ENCODE assay signal across 9 cellular contexts in genomic region chrX:136708348-136708747, GRCh38.
A peak's percentile ranks its signal among the peaks of the same experiment; 100 is the strongest.
DNase-seq lines count a peak whose midpoint lies in the region; ATAC-seq and TF ChIP-seq lines count a peak whose summit lies in the region.
"Had no signal": no experiment of that assay in that cellular context is flagged by ENCODE, and none has a peak within 500 bp of the region (broad histone marks: within the 10 kb centered on the region; RNA-seq: fewer than 3 reads in every experiment).

No MANE protein-coding gene starts in this region.

- H3K4me2 ChIP-seq in MM.1S (ENCODE audit: low read depth, low read length), result no peak overlapping the region

- H3K9ac ChIP-seq in MM.1S (ENCODE audit: low read length), result no peak overlapping the region

- H3K4me3 Mint-ChIP-seq in effector memory CD8-positive, alpha-beta T cell, result no peak overlapping the region

- peak; percentile 42 for TF ChIP-seq CTCF in cardiac muscle cell (IDR thresholded peaks at IDR 0.05; ENCODE audit: low read depth, low read length)
- TF ChIP-seq CTCF in MM.1S (IDR thresholded peaks at IDR 0.05; ENCODE audit: low read length), result peak; percentile 53
- TF ChIP-seq CTCF in upper lobe of left lung (IDR thresholded peaks at IDR 0.05), result peak in 4 of 6 experiments; percentile 20 to 38 (median 26)
- peak in 1 of 4 experiments; percentile 6 for TF ChIP-seq CTCF in uterus (IDR thresholded peaks at IDR 0.05)
- no peak for TF ChIP-seq CTCF in omental fat pad (IDR thresholded peaks at IDR 0.05)

- H3F3A ChIP-seq in MM.1S (ENCODE audit: insufficient read depth, low read length), result no peaks in the 10 kb centered on the region; the same call in 1 of the 2 replicates

- 58% methylated on average over 1 of the region's 1 CpG for WGBS in right cardiac atrium
- 44 to 67% methylated on average over 1 of the region's 1 CpG for WGBS in upper lobe of left lung, 2 donors

- no peak for TF ChIP-seq EP300 in upper lobe of left lung (IDR thresholded peaks at IDR 0.05)

- H3K9me3 ChIP-seq in cardiac muscle cell (ENCODE audit: low read depth) (no peaks in the 10 kb centered on the region), right cardiac atrium (ENCODE audit: control insufficient read depth, low read length) (no peaks in the 10 kb centered on the region), MM.1S (replicated peaks; ENCODE audit: insufficient read depth, low read length) (no peaks in the 10 kb centered on the region), upper lobe of left lung (no peaks in the 10 kb centered on the region), uterus (no peaks in the 10 kb centered on the region)

- peaks cover 0 to 8% of the 10 kb centered on the region in 2 donors for H3K4me1 Mint-ChIP-seq in effector memory CD8-positive, alpha-beta T cell (ENCODE audit: low read depth in 2 of 2)

- H3K4me3 ChIP-seq in cardiac muscle cell, result no peak overlapping the region
- H3K4me3 ChIP-seq in right cardiac atrium (ENCODE audit: low read length), result no peak overlapping the region
- no peak overlapping the region for H3K4me3 ChIP-seq in MM.1S (ENCODE audit: low read length)
- no peak overlapping the region for H3K4me3 ChIP-seq in upper lobe of left lung
- H3K4me3 ChIP-seq in uterus, result no peak overlapping the region

- H3K27ac ChIP-seq in cardiac muscle cell (no peak overlapping the region), right cardiac atrium (ENCODE audit: low read length) (no peak overlapping the region), MM.1S (ENCODE audit: low read length) (no peak overlapping the region), upper lobe of left lung (no peak overlapping the region), uterus (no peak overlapping the region)

- TF ChIP-seq POLR2A in upper lobe of left lung (IDR thresholded peaks at IDR 0.05), result no peak
- TF ChIP-seq POLR2A in uterus (IDR thresholded peaks at IDR 0.05), result no peak

- H3K27me3 Mint-ChIP-seq in effector memory CD8-positive, alpha-beta T cell, result no peaks in the 10 kb centered on the region

- no peak overlapping the region for H2AFZ ChIP-seq in MM.1S (ENCODE audit: low read length)

- no peaks in the 10 kb centered on the region for H3K9me3 Mint-ChIP-seq in effector memory CD8-positive, alpha-beta T cell

- H3K36me3 ChIP-seq in cardiac muscle cell (no peaks in the 10 kb centered on the region), MM.1S (replicated peaks; ENCODE audit: insufficient read depth, low read length) (no peaks in the 10 kb centered on the region), upper lobe of left lung (peaks cover 0 to 21% (median 3%) of the 10 kb centered on the region in 4 donors), uterus (no peaks in the 10 kb centered on the region)

- intact Hi-C loops in right cardiac atrium (cut with DNase I) (no loop called here), uterus (cut with DNase I; ENCODE audit: low total_unique reads) (no loop called here)

- H3K36me3 Mint-ChIP-seq in effector memory CD8-positive, alpha-beta T cell (ENCODE audit: insufficient read depth), result peaks cover 27% of the 10 kb centered on the region

- H3K27ac Mint-ChIP-seq in effector memory CD8-positive, alpha-beta T cell, result no peak overlapping the region

- H3K4me1 ChIP-seq in cardiac muscle cell (ENCODE audit: low read depth), result no peaks in the 10 kb centered on the region
- H3K4me1 ChIP-seq in right cardiac atrium (ENCODE audit: control insufficient read depth, insufficient read depth, low read length), result no peaks in the 10 kb centered on the region
- peaks cover 10% of the 10 kb centered on the region for H3K4me1 ChIP-seq in MM.1S (ENCODE audit: low read length)
- no peaks in the 10 kb centered on the region for H3K4me1 ChIP-seq in upper lobe of left lung
- H3K4me1 ChIP-seq in uterus, result no peaks in the 10 kb centered on the region

- H4K20me1 ChIP-seq in MM.1S (ENCODE audit: insufficient read depth, low read length), result no peaks in the 10 kb centered on the region

- no peaks in the 10 kb centered on the region for H3K9me2 ChIP-seq in MM.1S (replicated peaks; ENCODE audit: insufficient read depth, low read length)

- no peaks in the 10 kb centered on the region for H3K79me2 ChIP-seq in MM.1S (ENCODE audit: low read length)

- ATAC-seq in right cardiac atrium, result no peak
- ATAC-seq in effector memory CD8-positive, alpha-beta T cell (replicated peaks), result peak; percentile 37
- no peak for ATAC-seq in upper lobe of left lung (ENCODE audit: low FRiP score in 2 of 2)
- no peak for ATAC-seq in HG03280 (IDR thresholded peaks at IDR 0.05; ENCODE audit: unreplicated experiment)
- no peak for ATAC-seq in omental fat pad (ENCODE audit: low FRiP score)

- DNase-seq in cardiac muscle cell (ENCODE audit: low read depth in 1 of 2, low spot score in 1 of 2), result peak in 1 of 2 donors; percentile 5
- DNase-seq in right cardiac atrium, result no peak
- peak; percentile 47 for DNase-seq in MM.1S
- DNase-seq in effector memory CD8-positive, alpha-beta T cell, result no peak
- no peak for DNase-seq in upper lobe of left lung
- no peak for DNase-seq in uterus
- DNase-seq in omental fat pad (ENCODE audit: low spot score), result no peak
- DNase-seq: stimulated activated CD8-positive, alpha-beta memory T cell treated with anti-CD3 and anti-CD28 coated beads, Interleukin-4, amount 100 ng/mL, for 48 hours had no signal

- H3K27me3 ChIP-seq in cardiac muscle cell (no peaks in the 10 kb centered on the region), right cardiac atrium (ENCODE audit: control insufficient read depth, insufficient read depth) (no peaks in the 10 kb centered on the region), MM.1S (replicated peaks; ENCODE audit: insufficient read depth, low read length) (no peaks in the 10 kb centered on the region), upper lobe of left lung (no peaks in the 10 kb centered on the region), uterus (no peaks in the 10 kb centered on the region)

Comparison
In these comparisons a context has a peak if more than half of its experiments do, and no peak if none do; other contexts are left out.
1. CTCF ChIP-seq: peak in cardiac muscle cell (single experiment), MM.1S (single experiment) and upper lobe of left lung (4 of 6); none in omental fat pad (0 of 3).